In genomic region chr15:68211656-68212320, GRCh38 we compare ENCODE assay signal across 28 cellular contexts. TPM values are rescaled to one million over a fixed set of nuclear protein-coding genes. Genes with fewer than 3 reads are reported as not detected.
DNase-seq lines count a peak whose midpoint lies in the region; ATAC-seq, FAIRE-seq and TF ChIP-seq lines count a peak whose summit lies in the region.
"Had no signal": no experiment of that assay in that cellular context is flagged by ENCODE, and none has a peak within 500 bp of the region (broad histone marks: within the 10 kb centered on the region; RNA-seq: fewer than 3 reads in every experiment).

No MANE protein-coding gene starts in this region.

- TF ChIP-seq CTCF in H1 (IDR thresholded peaks at IDR 0.05; ENCODE audit: control extremely low read depth in 1 of 3, insufficient read depth in 1 of 3, low read depth in 1 of 3, low read length in 3 of 3) = no peak

- no peaks in the 10 kb centered on the region for H3K9me3 Mint-ChIP-seq in activated CD8-positive, alpha-beta memory T cell treated with anti-CD3 and anti-CD28 coated beads, Interleukin-2, amount 10 ng/mL, durations not matched to agents 7 days and 5 days (ENCODE audit: low read depth)
- H3K9me3 Mint-ChIP-seq: activated B cell treated with CpG ODN at 0.5 μM for 24 hours; brain; naive B cell; stimulated activated naive CD8-positive, alpha-beta T cell treated with anti-CD3 and anti-CD28 coated beads, Interleukin-15, Interleukin-2, amounts not matched to agents 100 ng/mL and 50 ng/mL, for 24 hours had no signal

- no peak overlapping the region for H2BK5ac ChIP-seq in H1 (ENCODE audit: low read depth, low read length)

- no peaks in the 10 kb centered on the region for H3K27me3 Mint-ChIP-seq in activated CD8-positive, alpha-beta memory T cell treated with anti-CD3 and anti-CD28 coated beads, Interleukin-2, amount 10 ng/mL, durations not matched to agents 7 days and 5 days
- H3K27me3 Mint-ChIP-seq: activated B cell treated with CpG ODN at 0.5 μM for 24 hours; B cell; naive B cell; stimulated activated naive CD8-positive, alpha-beta T cell treated with anti-CD3 and anti-CD28 coated beads, Interleukin-15, Interleukin-2, amounts not matched to agents 100 ng/mL and 50 ng/mL, for 24 hours had no signal

- 89% methylated on average over 14 of the region's 14 CpGs; no CpG with 5 or more reads in 1 of the 2 experiments for WGBS in H1 (ENCODE audit: extremely low coverage in 1 of 2, insufficient coverage in 1 of 2, insufficient read length in 1 of 2, insufficient replicate concordance in 2 of 2, low coverage in 1 of 2, low lambda C conversion rate in 2 of 2, missing lambda C conversion rate in 1 of 2), 2 experiments

- H4K91ac ChIP-seq in H1 (replicated peaks; ENCODE audit: insufficient read length, low read length) = no peak overlapping the region

- no peak overlapping the region; the same call in 1 of the 2 replicates for H3K18ac ChIP-seq in H1 (ENCODE audit: extremely low read depth, low read length)

- H3K27ac ChIP-seq in H1 (ENCODE audit: low read depth, low read length) = no peak overlapping the region
- H3K27ac ChIP-seq: skin epidermis, thyroid gland had no signal

- H3K36me3 ChIP-seq in H1 (ENCODE audit: control insufficient read depth in 2 of 4, insufficient read depth in 4 of 4, low read length in 3 of 4) = peaks cover 0 to 6% (median 2%) of the 10 kb centered on the region in 4 experiments; a peak in 4 of 8 replicates

- peaks cover 10% of the 10 kb centered on the region; the same call in 1 of the 2 replicates for H3K79me1 ChIP-seq in H1 (ENCODE audit: low read depth, low read length)

- peaks cover 10 to 33% of the 10 kb centered on the region in 2 experiments for H4K20me1 ChIP-seq in H1 (replicated peaks in 1 of 2; ENCODE audit: control insufficient read depth in 1 of 2, insufficient read depth in 2 of 2, low read length in 2 of 2)

- H3K4me2 ChIP-seq in H1 (ENCODE audit: insufficient read depth in 1 of 2, low read depth in 2 of 2, low read length in 2 of 2) = no peak overlapping the region

- H3K9ac ChIP-seq in H1 (replicated peaks in 1 of 4; ENCODE audit: extremely low read depth in 1 of 4, low read depth in 3 of 4, low read length in 3 of 4) = no peak overlapping the region

- TF ChIP-seq EP300 in H1 (IDR thresholded peaks at IDR 0.05; ENCODE audit: borderline replicate concordance in 1 of 2, low read depth in 2 of 2, low read length in 2 of 2) = no peak

- peaks cover 0 to 47% of the 10 kb centered on the region in 2 experiments; a peak in 2 of 4 replicates for H3K79me2 ChIP-seq in H1 (ENCODE audit: control insufficient read depth in 1 of 2, insufficient read depth in 2 of 2, low read length in 2 of 2)

- H3K4me3 ChIP-seq in H1 (ENCODE audit: extremely low read depth in 1 of 4, insufficient read depth in 2 of 4, low read depth in 3 of 4, low read length in 4 of 4) = no peak overlapping the region
- H3K4me3 ChIP-seq: skin epidermis, thyroid gland had no signal

- CTCF ChIA-PET in activated CD8-positive, alpha-beta memory T cell treated with anti-CD3 and anti-CD28 coated beads, Interleukin-2, amount 10 ng/mL, durations not matched to agents 7 days and 5 days (lab: Charles Lee) = interaction anchor here (1.0 to 2.7 kb wide), 4 partner anchors 8 to 350 kb away, joined by 3 to 18 read pairs (median 9); no protein-coding TSS in a partner anchor
- CTCF ChIA-PET in H1 (lab: Charles Lee; ENCODE audit: partially characterized antibody) = interaction anchor here (1.0 to 5.7 kb wide), 7 partner anchors 8 to 99 kb away, joined by 3 to 101 read pairs (median 7); no protein-coding TSS in a partner anchor

- FAIRE-seq in H1 (lab: Jason Lieb, UNC) = no peak
- FAIRE-seq: A204.1, GM19239, H54 had no signal

- no peak overlapping the region for H4K5ac ChIP-seq in H1 (ENCODE audit: insufficient read length, low read depth, low read length)

- no peak overlapping the region for H3K23ac ChIP-seq in H1 (ENCODE audit: insufficient read length)

- H3K27ac Mint-ChIP-seq in activated CD8-positive, alpha-beta memory T cell treated with anti-CD3 and anti-CD28 coated beads, Interleukin-2, amount 10 ng/mL, durations not matched to agents 7 days and 5 days = no peak overlapping the region
- H3K27ac Mint-ChIP-seq: activated B cell treated with CpG ODN at 0.5 μM for 24 hours; B cell; stimulated activated naive CD8-positive, alpha-beta T cell treated with anti-CD3 and anti-CD28 coated beads, Interleukin-15, Interleukin-2, amounts not matched to agents 100 ng/mL and 50 ng/mL, for 24 hours had no signal

- H2AFZ ChIP-seq in H1 (ENCODE audit: low read length) = no peak overlapping the region

- H2BK12ac ChIP-seq in H1 (ENCODE audit: low read depth, low read length) = no peak overlapping the region

- TF ChIP-seq POLR2A in H1 (IDR thresholded peaks at IDR 0.05; ENCODE audit: control extremely low read depth in 1 of 2, low read depth in 2 of 2, low read length in 2 of 2) = no peak

- H3K27me3 ChIP-seq in H1 (replicated peaks in 1 of 4; ENCODE audit: control insufficient read depth in 3 of 4, extremely low read depth in 1 of 4, insufficient read depth in 3 of 4, low read length in 3 of 4) = no peaks in the 10 kb centered on the region
- H3K27me3 ChIP-seq: thyroid gland had no signal

- H3K9me3 ChIP-seq in H1 (ENCODE audit: insufficient read depth in 2 of 2, low read depth in 1 of 2, low read length in 1 of 2) = no peaks in the 10 kb centered on the region
- H3K9me3 ChIP-seq: thyroid gland had no signal

- H4K8ac ChIP-seq in H1 (ENCODE audit: extremely low read depth, insufficient read depth, low read length) = no peak overlapping the region

- no peak overlapping the region for H2AK5ac ChIP-seq in H1 (ENCODE audit: low read depth, low read length)

- H2BK20ac ChIP-seq in H1 (ENCODE audit: low read length) = no peak overlapping the region

- H3K4ac ChIP-seq in H1 (replicated peaks; ENCODE audit: insufficient read length, low read depth, low read length) = no peak overlapping the region

- no peaks in the 10 kb centered on the region for H3K23me2 ChIP-seq in H1 (ENCODE audit: low read depth, low read length)

- H3K4me1 Mint-ChIP-seq in activated CD8-positive, alpha-beta memory T cell treated with anti-CD3 and anti-CD28 coated beads, Interleukin-2, amount 10 ng/mL, durations not matched to agents 7 days and 5 days = peaks cover 22% of the 10 kb centered on the region

- H3K4me1 ChIP-seq in H1 (replicated peaks in 1 of 4; ENCODE audit: control insufficient read depth in 3 of 4, insufficient read depth in 4 of 4, low read length in 3 of 4) = peaks cover 0 to 21% (median 5%) of the 10 kb centered on the region in 4 experiments; a peak in 5 of 7 replicates

- POLR2A ChIA-PET in H1 (lab: Charles Lee; ENCODE audit: partially characterized antibody) = interaction anchor here (1.1 to 2.4 kb wide), 4 partner anchors 8 to 17 kb away, joined by 3 to 19 read pairs (median 6); no protein-coding TSS in a partner anchor

- H3K4me3 Mint-ChIP-seq in activated CD8-positive, alpha-beta memory T cell treated with anti-CD3 and anti-CD28 coated beads, Interleukin-2, amount 10 ng/mL, durations not matched to agents 7 days and 5 days = no peak overlapping the region
- H3K4me3 Mint-ChIP-seq: activated B cell treated with CpG ODN at 0.5 μM for 24 hours; B cell; brain; stimulated activated naive CD8-positive, alpha-beta T cell treated with anti-CD3 and anti-CD28 coated beads, Interleukin-15, Interleukin-2, amounts not matched to agents 100 ng/mL and 50 ng/mL, for 24 hours had no signal

- H3K36me3 Mint-ChIP-seq in activated CD8-positive, alpha-beta memory T cell treated with anti-CD3 and anti-CD28 coated beads, Interleukin-2, amount 10 ng/mL, durations not matched to agents 7 days and 5 days = peaks cover 1% of the 10 kb centered on the region

- no peak overlapping the region for H2BK15ac ChIP-seq in H1 (ENCODE audit: low read length)

- no peak for TF ChIP-seq RAD21 in H1 (IDR thresholded peaks at IDR 0.05 in 1 of 2, conservative IDR thresholded peaks at IDR 0.05 in 1 of 2; ENCODE audit: low read depth in 2 of 2, low read length in 2 of 2)

- H3K14ac ChIP-seq in H1 (ENCODE audit: insufficient read length) = no peak overlapping the region

- DNase-seq in activated CD8-positive, alpha-beta memory T cell treated with anti-CD3 and anti-CD28 coated beads for 24 hours = peak; percentile 47
- DNase-seq in activated CD8-positive, alpha-beta memory T cell treated with anti-CD3 and anti-CD28 coated beads, Interleukin-2, amount 10 ng/mL, durations not matched to agents 7 days and 5 days = no peak
- DNase-seq in D341Med (ENCODE audit: low spot score) = peak; percentile 16
- DNase-seq in H1 (ENCODE audit: low read depth in 1 of 2, low spot score in 2 of 2) = no peak
- DNase-seq in sciatic nerve (ENCODE audit: low spot score) = peak; percentile 51
- no peak for DNase-seq in NCI-H524 (lab: John Stamatoyannopoulos, UW)
- no peak for DNase-seq in dermis blood vessel endothelial cell
- DNase-seq: activated B cell treated with CpG ODN at 0.5 μM for 24 hours; activated CD4-positive, alpha-beta T cell treated with anti-CD3 and anti-CD28 coated beads, Interleukin-2, amount 50 U/mL, for 4 hours; activated gamma-delta T cell treated with Interleukin-2 at 50 U/mL for 16 hours; activated T-cell treated with anti-CD3 and anti-CD28 coated beads for 4 hours; effector CD8-positive, alpha-beta T cell; GDM1; naive B cell; NCI-H1092 treated with DMSO at 0.1 percent for 48 hours; NCI-H187; NCI-H510A treated with DMSO at 0.1 percent for 48 hours; SIG-M5; T1000; thyroid gland had no signal

- no peak overlapping the region for H2BK120ac ChIP-seq in H1 (replicated peaks; ENCODE audit: low read depth, low read length)

- no peak overlapping the region for H3K56ac ChIP-seq in H1 (replicated peaks; ENCODE audit: insufficient read length, low read depth, low read length)

- no peak for ATAC-seq in activated CD8-positive, alpha-beta memory T cell treated with anti-CD3 and anti-CD28 coated beads, Interleukin-2, amount 10 ng/mL, durations not matched to agents 7 days and 5 days
- no peak for ATAC-seq in sciatic nerve
- ATAC-seq in GM18868 (IDR thresholded peaks at IDR 0.05; ENCODE audit: unreplicated experiment) = no peak

- intact Hi-C loops in sciatic nerve (cut with DNase I) = no loop called here

RNA-seq across cellular contexts. Expression of gene CALML4, which starts 6.7 kb away (rescaled TPM):
- 10 to 100 TPM; 11.1 to 13.1 TPM for total RNA-seq in activated CD8-positive, alpha-beta memory T cell treated with anti-CD3 and anti-CD28 coated beads, Interleukin-2, amount 10 ng/mL, durations not matched to agents 7 days and 5 days
- 9.3 and 12.5 TPM in 2 replicates for total RNA-seq in H1 (2021; fragmentation: NEBNext Ultra II Directional; extraction: Animal tissue kit (Norgen Biotek cat#: 25700))
- 3.5 and 3.8 TPM in 2 replicates for polyA plus RNA-seq in H1 (2011; rRNA removed)
- 6.9 TPM for polyA plus RNA-seq in H1 (2011; cell fraction: cytosol; rRNA removed)
- polyA plus RNA-seq in H1 (2011; cell fraction: nucleus; rRNA removed) = 9.3 TPM
- polyA plus RNA-seq in H1 (2012, experiment 1 of 2) = 9.9 to 16.6 TPM (median 13.0 TPM) in 4 replicates
- polyA plus RNA-seq in H1 (2012, experiment 2 of 2) = 5.2 TPM
- polyA plus RNA-seq in H1 (2013, experiment 1 of 2) = 21.4 TPM
- 22.4 TPM for polyA plus RNA-seq in H1 (2013, experiment 2 of 2)
- polyA minus RNA-seq in H1 (2011; rRNA and poly(A)+ RNA removed) = 4.7 and 5.8 TPM in 2 replicates
- 4.7 TPM for polyA minus RNA-seq in H1 (2011; cell fraction: cytosol; rRNA and poly(A)+ RNA removed)
- polyA minus RNA-seq in H1 (2011; cell fraction: nucleus; rRNA and poly(A)+ RNA removed) = 10.9 TPM
- 12.8 TPM for total RNA-seq in sciatic nerve
- total RNA-seq in dermis blood vessel endothelial cell = 1.8 and 2.0 TPM in 2 replicates

RNA-seq across cellular contexts. Expression of gene CLN6, which starts 17.7 kb away (rescaled TPM):
- total RNA-seq in activated CD8-positive, alpha-beta memory T cell treated with anti-CD3 and anti-CD28 coated beads, Interleukin-2, amount 10 ng/mL, durations not matched to agents 7 days and 5 days = 10 to 100 TPM; 60.2 to 64.6 TPM
- total RNA-seq in H1 (2021; fragmentation: NEBNext Ultra II Directional; extraction: Animal tissue kit (Norgen Biotek cat#: 25700)) = 60.0 and 62.3 TPM in 2 replicates
- 137 and 140 TPM in 2 replicates for polyA plus RNA-seq in H1 (2011; rRNA removed)
- polyA plus RNA-seq in H1 (2011; cell fraction: cytosol; rRNA removed) = 83.3 TPM
- 151 TPM for polyA plus RNA-seq in H1 (2011; cell fraction: nucleus; rRNA removed)
- polyA plus RNA-seq in H1 (2012, experiment 1 of 2) = 40.9 to 66.3 TPM (median 64.6 TPM) in 4 replicates
- polyA plus RNA-seq in H1 (2012, experiment 2 of 2) = 62.3 TPM
- polyA plus RNA-seq in H1 (2013, experiment 1 of 2) = 62.0 TPM
- polyA plus RNA-seq in H1 (2013, experiment 2 of 2) = 74.5 TPM
- 182 and 205 TPM in 2 replicates for polyA minus RNA-seq in H1 (2011; rRNA and poly(A)+ RNA removed)
- 53.9 TPM for polyA minus RNA-seq in H1 (2011; cell fraction: cytosol; rRNA and poly(A)+ RNA removed)
- 87.0 TPM for polyA minus RNA-seq in H1 (2011; cell fraction: nucleus; rRNA and poly(A)+ RNA removed)
- total RNA-seq in sciatic nerve = 15.0 TPM
- total RNA-seq in dermis blood vessel endothelial cell = 10.6 and 16.0 TPM in 2 replicates

Comparison
In these comparisons a context has a peak if more than half of its experiments do, and no peak if none do; other contexts are left out.
1. DNase-seq: peak in activated CD8-positive, alpha-beta memory T cell treated with anti-CD3 and anti-CD28 coated beads for 24 hours (single experiment), D341Med (single experiment) and sciatic nerve (single experiment); none in activated CD8-positive, alpha-beta memory T cell treated with anti-CD3 and anti-CD28 coated beads, Interleukin-2, amount 10 ng/mL, durations not matched to agents 7 days and 5 days (single experiment), H1 (0 of 2), NCI-H524 (0 of 2) and dermis blood vessel endothelial cell (single experiment).